1 cellular context compared by ENCODE assay signal in genomic region chr13:73721571-73721970, GRCh38.
TF ChIP-seq lines count a peak whose summit lies in the region.

No MANE protein-coding gene starts in this region.

TF ChIP-seq in GM23338, 12 proteins besides CTCF, POLR2A, EP300 and RAD21 (continued from another document):
- no peak for TF ChIP-seq ZNF462 (CRISPR knock-in tag; IDR thresholded peaks at IDR 0.05)
- TF ChIP-seq ZNF114 (CRISPR knock-in tag; IDR thresholded peaks at IDR 0.05), result no peak
- no peak for TF ChIP-seq POLR2AphosphoS5 (IDR thresholded peaks at IDR 0.05; ENCODE audit: low read depth)
- TF ChIP-seq EZH2phosphoT487 (IDR thresholded peaks at IDR 0.05; ENCODE audit: unreplicated experiment), result no peak
- no peak for TF ChIP-seq REST (IDR thresholded peaks at IDR 0.05; ENCODE audit: unreplicated experiment)
TF ChIP-seq in GM23338: peak in this region for 0.
